8 cellular contexts compared by ENCODE assay signal in the genomic region with DNA sequence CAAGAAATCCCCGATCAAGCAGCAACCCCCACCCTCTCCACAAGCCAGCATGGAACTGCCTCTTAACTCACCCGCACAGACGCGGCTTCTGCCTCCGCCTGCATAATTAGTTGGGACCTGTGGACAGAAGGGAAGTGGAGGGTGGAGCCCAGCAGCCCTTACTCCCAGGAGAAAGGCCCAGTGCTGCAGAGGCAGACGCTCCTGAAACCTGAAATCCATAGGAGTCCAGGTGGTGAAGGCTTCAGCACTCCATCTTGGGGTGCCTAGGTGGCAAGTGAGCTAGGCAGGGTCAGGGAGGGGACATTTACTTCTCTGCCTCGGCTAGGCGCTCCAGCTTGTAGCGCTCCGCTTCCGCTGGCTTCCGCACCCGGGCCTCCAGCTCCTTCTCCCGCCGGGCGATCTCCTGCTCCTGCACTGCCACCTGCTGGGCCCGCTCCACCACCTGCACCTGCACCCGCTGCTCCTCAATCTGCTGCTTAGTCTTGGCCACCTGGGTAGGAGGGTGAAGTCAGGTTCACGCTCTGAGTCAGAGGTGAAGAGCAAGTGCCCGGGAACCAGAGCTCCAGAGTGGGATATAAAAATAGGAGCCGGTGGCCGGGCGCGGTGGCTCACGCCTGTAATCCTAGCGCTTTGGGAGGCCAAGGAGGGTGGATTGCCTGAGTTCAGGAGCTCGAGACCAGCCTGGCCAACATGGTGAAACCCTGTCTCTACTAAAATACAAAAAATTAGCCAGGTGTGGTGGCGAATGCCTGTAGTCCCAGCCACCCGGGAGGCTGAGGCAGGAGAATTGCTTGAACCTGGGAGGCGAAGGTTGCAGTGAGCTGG. TPM values are rescaled to one million over a fixed set of nuclear protein-coding genes. Genes with fewer than 3 reads are reported as not detected.
DNase-seq lines count a peak whose midpoint lies in the region; ATAC-seq, FAIRE-seq and TF ChIP-seq lines count a peak whose summit lies in the region.

No MANE protein-coding gene starts in this region.

- WGBS in GM12878 (ENCODE audit: insufficient coverage, insufficient replicate concordance, low lambda C conversion rate, missing lambda C conversion rate), result 18% methylated on average over 30 of the region's 30 CpGs

- SMC1A ChIA-PET in GM12878 (lab: Charles Lee; ENCODE audit: uncharacterized antibody, unreplicated experiment), result interaction anchor here (0.6 to 17.7 kb wide), 35 partner anchors 10 to 357 kb away, joined by 3 to 265 read pairs (median 4); partner anchors contain the start of genes DHX16, FLOT1, MDC1 and MRPS18B

- TF ChIP-seq POLR2A in GM12878 (IDR thresholded peaks at IDR 0.05; ENCODE audit: low read depth, low read length), result peak; percentile 42; the same call in 1 of the 2 replicates

- H3K4me3 ChIP-seq in AG04449 (ENCODE audit: low read depth, low read length) (no peak overlapping the region), GM12878 (no peak overlapping the region)

- in situ Hi-C loops in GM12878 (cut with MboI), result loop anchor here (5.0 kb wide), 1 partner anchor 249 kb away; no protein-coding TSS in a partner anchor

- no peak for TF ChIP-seq EP300 in GM12878 (IDR thresholded peaks at IDR 0.05; ENCODE audit: borderline replicate concordance in 1 of 2, control insufficient read depth in 1 of 2, low read depth in 2 of 2, low read length in 2 of 2)

- peaks cover 12% of the 10 kb centered on the region in 2 experiments; a peak in 3 of 4 replicates for H3K36me3 ChIP-seq in GM12878 (ENCODE audit: control insufficient read depth in 2 of 2, insufficient read depth in 2 of 2, low read length in 1 of 2)

- peaks cover 1% of the 10 kb centered on the region; the same call in 1 of the 2 replicates for H4K20me1 ChIP-seq in GM12878 (ENCODE audit: control insufficient read depth, insufficient read depth)

- no peaks in the 10 kb centered on the region for H3K27me3 ChIP-seq in GM12878 (replicated peaks in 1 of 2; ENCODE audit: control insufficient read depth in 2 of 2, insufficient read depth in 2 of 2, low read length in 1 of 2)

- peak; percentile 76 for FAIRE-seq in GM12878 (lab: Jason Lieb, UNC)

- BruUV-seq in GM12878 (replicated peaks; lab: Mats Ljungman, UMichigan), result no TSS peak

- peak overlapping the region; percentile 52 for H2AFZ ChIP-seq in GM12878 (ENCODE audit: control insufficient read depth, low read depth, low read length)

- DNase-seq in AG04449 (ENCODE audit: low read depth, low spot score), result no peak
- peak; percentile 83 for DNase-seq in NCI-H1105 (lab: John Stamatoyannopoulos, UW)
- DNase-seq in T-helper 2 cell, result peak; percentile 67 to 91 (median 78)
- no peak for DNase-seq in GM12878 (ENCODE audit: low read depth, low spot score)
- peak; percentile 95 for DNase-seq in islet precursor cell
- peak; percentile 91 for DNase-seq in stimulated activated CD4-positive, alpha-beta T cell treated with anti-CD3 and anti-CD28 coated beads, Interleukin-1b, Interleukin-23, amount 100 ng/mL, for 48 hours

- TF ChIP-seq CTCF in AG04449 (IDR thresholded peaks at IDR 0.05; ENCODE audit: insufficient read depth, low read length, missing control alignments), result peak; percentile 64
- TF ChIP-seq CTCF in GM12878 (IDR thresholded peaks at IDR 0.05 in 2 of 3, conservative IDR thresholded peaks at IDR 0.05 in 1 of 3; ENCODE audit: control insufficient read depth in 2 of 3, extremely low read depth in 1 of 3, insufficient read depth in 1 of 3, low read depth in 3 of 3, low read length in 3 of 3), result peak; percentile 83 to 96 (median 90)

- intact Hi-C loops in GM12878 (cut with micrococcal nuclease; ENCODE audit: unreplicated experiment), result loop anchor here (2.0 kb wide), 2 partner anchors 52 to 248 kb away; no protein-coding TSS in a partner anchor

- no peaks in the 10 kb centered on the region for H3K9me3 ChIP-seq in GM12878 (replicated peaks; ENCODE audit: control insufficient read depth, insufficient read depth, low read length)

- peak; percentile 83 for TF ChIP-seq RAD21 in GM12878 (IDR thresholded peaks at IDR 0.05; ENCODE audit: insufficient read depth, low read depth, low read length)

- H3K27ac ChIP-seq in GM12878 (ENCODE audit: control insufficient read depth, insufficient read depth), result peak overlapping the region; percentile 32; the same call in 1 of the 2 replicates

- H3K9ac ChIP-seq in GM12878 (ENCODE audit: control insufficient read depth, insufficient read depth, low read length), result no peak overlapping the region

- peak overlapping the region; percentile 74 for H3K4me2 ChIP-seq in GM12878 (ENCODE audit: control insufficient read depth, insufficient read depth)

- H3K4me1 ChIP-seq in GM12878 (ENCODE audit: control insufficient read depth, insufficient read depth, low read length), result peaks cover 13% of the 10 kb centered on the region

- CTCF ChIA-PET in AG04449 (lab: Yijun Ruan, JAX) (interaction anchor here (0.6 to 18.8 kb wide), 16 partner anchors 9 to 357 kb away, joined by 3 to 504 read pairs (median 4); partner anchors contain the start of genes DHX16, FLOT1 and TUBB), GM12878 (lab: Yijun Ruan, JAX) (interaction anchor here (0.7 to 22.7 kb wide), 62 partner anchors 9 to 517 kb away, joined by 3 to 487 read pairs (median 6); partner anchors contain the start of genes ATAT1, DHX16, FLOT1 and GTF2H4)

- RAD21 ChIA-PET in GM12878 (lab: Charles Lee; ENCODE audit: unreplicated experiment), result interaction anchor here (0.5 to 12.8 kb wide), 29 partner anchors 9 to 543 kb away, joined by 3 to 232 read pairs (median 5); partner anchors contain the start of genes DHX16, FLOT1, IER3 and MDC1

- H3K79me2 ChIP-seq in GM12878 (ENCODE audit: control insufficient read depth, insufficient read depth, low read length), result peaks cover 2% of the 10 kb centered on the region

- POLR2A ChIA-PET in AG04449 (lab: Yijun Ruan, JAX), result interaction anchor here (1.0 to 1.8 kb wide), 4 partner anchors 8 to 43 kb away, joined by 3 to 7 read pairs (median 4); no protein-coding TSS in a partner anchor
- POLR2A ChIA-PET in GM12878 (lab: Charles Lee), result interaction anchor here (0.6 to 4.4 kb wide), 15 partner anchors 9 to 152 kb away, joined by 3 to 36 read pairs (median 4); partner anchors contain the start of genes MDC1 and NRM

- ATAC-seq in GM19438 (IDR thresholded peaks at IDR 0.05; ENCODE audit: low read depth, unreplicated experiment), result peak; percentile 76
- peak; percentile 87 for ATAC-seq in GM12878
- no peak for ATAC-seq in GM18867 (IDR thresholded peaks at IDR 0.05; ENCODE audit: unreplicated experiment)

RNA-seq across cellular contexts. Expression of gene TUBB, which starts 10.7 kb away (rescaled TPM):
- total RNA-seq in GM12878 (2013; cell fraction: nucleolus; rRNA removed), result 180 and 186 TPM in 2 replicates
- total RNA-seq in GM12878 (2014; rRNA removed) (1,600 and 1,662 TPM in 2 replicates), GM12878 (2014; rRNA removed; fragmentation: Illumina TruSeq; extraction: Trizol) (1,225 and 1,242 TPM in 2 replicates), GM12878 (2021) (1,685 and 1,700 TPM in 2 replicates)
- polyA plus RNA-seq in GM12878 (2011; ENCODE audit: low read depth), result 770 TPM
- polyA plus RNA-seq in GM12878 (2011; rRNA removed) (1,703 and 2,596 TPM in 2 replicates), GM12878 (2014; fragmentation: Illumina TruSeq; extraction: Trizol) (2,402 and 3,052 TPM in 2 replicates), GM12878 (2014; fragmentation: Nextera tagmentation; extraction: Ambion mirVana) (1,000 to 10,000 TPM; 1,039 to 1,376 TPM), GM12878 (2014; rRNA removed) (2,367 and 2,490 TPM in 2 replicates), GM12878 (2016; fragmentation: Nextera tagmentation; extraction: Ambion mirVana) (1,000 to 10,000 TPM; 1,510 to 1,651 TPM)
- polyA plus RNA-seq in GM12878 (2011; cell fraction: cytosol; rRNA removed), result 2,686 and 3,225 TPM in 2 replicates
- polyA plus RNA-seq in GM12878 (2011; cell fraction: nucleus; rRNA removed), result 1,113 and 1,357 TPM in 2 replicates
- polyA plus RNA-seq in GM12878 (2012), result 828 and 941 TPM in 2 replicates
- 2,195 and 2,964 TPM in 2 replicates for polyA minus RNA-seq in GM12878 (2011; rRNA and poly(A)+ RNA removed)
- 626 and 717 TPM in 2 replicates for polyA minus RNA-seq in GM12878 (2011; cell fraction: cytosol; rRNA and poly(A)+ RNA removed)
- polyA minus RNA-seq in GM12878 (2011; cell fraction: nucleus; rRNA and poly(A)+ RNA removed), result 193 and 357 TPM in 2 replicates

RNA-seq across cellular contexts. Expression of gene FLOT1, which starts 11.7 kb away (rescaled TPM):
- 83.3 and 102 TPM in 2 replicates for total RNA-seq in GM12878 (2013; cell fraction: nucleolus; rRNA removed)
- total RNA-seq in GM12878 (2014; rRNA removed) (98.4 and 102 TPM in 2 replicates), GM12878 (2014; rRNA removed; fragmentation: Illumina TruSeq; extraction: Trizol) (71.2 and 73.6 TPM in 2 replicates), GM12878 (2021) (111 and 115 TPM in 2 replicates)
- polyA plus RNA-seq in GM12878 (2011; ENCODE audit: low read depth), result 57.9 TPM
- polyA plus RNA-seq in GM12878 (2011; rRNA removed) (113 and 153 TPM in 2 replicates), GM12878 (2014; fragmentation: Illumina TruSeq; extraction: Trizol) (102 and 112 TPM in 2 replicates), GM12878 (2014; fragmentation: Nextera tagmentation; extraction: Ambion mirVana) (10 to 100 TPM; 12.3 to 16.8 TPM), GM12878 (2014; rRNA removed) (140 and 153 TPM in 2 replicates), GM12878 (2016; fragmentation: Nextera tagmentation; extraction: Ambion mirVana) (100 to 1,000 TPM; 114 to 119 TPM)
- 161 and 169 TPM in 2 replicates for polyA plus RNA-seq in GM12878 (2011; cell fraction: cytosol; rRNA removed)
- polyA plus RNA-seq in GM12878 (2011; cell fraction: nucleus; rRNA removed), result 189 and 204 TPM in 2 replicates
- 103 and 110 TPM in 2 replicates for polyA plus RNA-seq in GM12878 (2012)
- polyA minus RNA-seq in GM12878 (2011; rRNA and poly(A)+ RNA removed), result 106 and 129 TPM in 2 replicates
- 45.0 and 45.6 TPM in 2 replicates for polyA minus RNA-seq in GM12878 (2011; cell fraction: cytosol; rRNA and poly(A)+ RNA removed)
- 64.8 and 96.5 TPM in 2 replicates for polyA minus RNA-seq in GM12878 (2011; cell fraction: nucleus; rRNA and poly(A)+ RNA removed)

RNA-seq across cellular contexts. Expression of gene IER3, which starts 13.5 kb away (rescaled TPM):
- total RNA-seq in GM12878 (2013; cell fraction: nucleolus; rRNA removed), result 22.9 and 23.9 TPM in 2 replicates
- total RNA-seq in GM12878 (2014; rRNA removed) (67.2 and 71.6 TPM in 2 replicates), GM12878 (2014; rRNA removed; fragmentation: Illumina TruSeq; extraction: Trizol) (42.0 and 43.2 TPM in 2 replicates), GM12878 (2021) (65.8 and 80.7 TPM in 2 replicates)
- 10.6 TPM for polyA plus RNA-seq in GM12878 (2011; ENCODE audit: low read depth)
- polyA plus RNA-seq in GM12878 (2011; rRNA removed) (100 and 104 TPM in 2 replicates), GM12878 (2014; fragmentation: Illumina TruSeq; extraction: Trizol) (8.3 and 22.5 TPM in 2 replicates), GM12878 (2014; fragmentation: Nextera tagmentation; extraction: Ambion mirVana) (1 to 10 TPM; 1.9 to 7.3 TPM), GM12878 (2014; rRNA removed) (63.8 and 71.6 TPM in 2 replicates), GM12878 (2016; fragmentation: Nextera tagmentation; extraction: Ambion mirVana) (10 to 100 TPM; 16.1 to 19.5 TPM)
- 96.0 and 101 TPM in 2 replicates for polyA plus RNA-seq in GM12878 (2011; cell fraction: cytosol; rRNA removed)
- polyA plus RNA-seq in GM12878 (2011; cell fraction: nucleus; rRNA removed), result 183 and 184 TPM in 2 replicates
- 21.4 and 31.8 TPM in 2 replicates for polyA plus RNA-seq in GM12878 (2012)
- 63.6 and 100 TPM in 2 replicates for polyA minus RNA-seq in GM12878 (2011; rRNA and poly(A)+ RNA removed)
- polyA minus RNA-seq in GM12878 (2011; cell fraction: cytosol; rRNA and poly(A)+ RNA removed), result 102 and 106 TPM in 2 replicates
- 70.4 and 103 TPM in 2 replicates for polyA minus RNA-seq in GM12878 (2011; cell fraction: nucleus; rRNA and poly(A)+ RNA removed)

RNA-seq across cellular contexts. Expression of gene MDC1, which starts 13.7 kb away (rescaled TPM):
- total RNA-seq in GM12878 (2013; cell fraction: nucleolus; rRNA removed), result 15.3 and 21.3 TPM in 2 replicates
- 11.9 and 12.9 TPM in 2 replicates for total RNA-seq in GM12878 (2014; rRNA removed)
- 12.4 and 12.5 TPM in 2 replicates for total RNA-seq in GM12878 (2014; rRNA removed; fragmentation: Illumina TruSeq; extraction: Trizol)
- total RNA-seq in GM12878 (2021), result 62.5 and 66.9 TPM in 2 replicates
- polyA plus RNA-seq in GM12878 (2011; ENCODE audit: low read depth), result 30.8 TPM
- 6.8 and 14.8 TPM in 2 replicates for polyA plus RNA-seq in GM12878 (2011; rRNA removed)
- 18.4 and 23.7 TPM in 2 replicates for polyA plus RNA-seq in GM12878 (2011; cell fraction: cytosol; rRNA removed)
- 68.0 and 73.9 TPM in 2 replicates for polyA plus RNA-seq in GM12878 (2011; cell fraction: nucleus; rRNA removed)
- 36.6 and 43.4 TPM in 2 replicates for polyA plus RNA-seq in GM12878 (2012)
- polyA plus RNA-seq in GM12878 (2014; fragmentation: Illumina TruSeq; extraction: Trizol), result 52.7 and 53.6 TPM in 2 replicates
- polyA plus RNA-seq in GM12878 (2014; fragmentation: Nextera tagmentation; extraction: Ambion mirVana), result 1 to 10 TPM; 5.1 to 6.5 TPM
- 30.1 and 33.3 TPM in 2 replicates for polyA plus RNA-seq in GM12878 (2014; rRNA removed)
- 10 to 100 TPM; 31.1 to 36.2 TPM for polyA plus RNA-seq in GM12878 (2016; fragmentation: Nextera tagmentation; extraction: Ambion mirVana)
- polyA minus RNA-seq in GM12878 (2011; rRNA and poly(A)+ RNA removed), result 17.6 and 22.5 TPM in 2 replicates
- 8.5 and 20.0 TPM in 2 replicates for polyA minus RNA-seq in GM12878 (2011; cell fraction: cytosol; rRNA and poly(A)+ RNA removed)
- polyA minus RNA-seq in GM12878 (2011; cell fraction: nucleus; rRNA and poly(A)+ RNA removed), result 7.4 and 14.4 TPM in 2 replicates

RNA-seq across cellular contexts. Expression of gene NRM, which starts 40.0 kb away (rescaled TPM):
- total RNA-seq in GM12878 (2013; cell fraction: nucleolus; rRNA removed), result 8.0 and 11.2 TPM in 2 replicates
- 14.8 and 17.7 TPM in 2 replicates for total RNA-seq in GM12878 (2014; rRNA removed)
- 14.7 and 15.4 TPM in 2 replicates for total RNA-seq in GM12878 (2014; rRNA removed; fragmentation: Illumina TruSeq; extraction: Trizol)
- total RNA-seq in GM12878 (2021), result 39.0 and 39.3 TPM in 2 replicates
- 23.2 TPM for polyA plus RNA-seq in GM12878 (2011; ENCODE audit: low read depth)
- polyA plus RNA-seq in GM12878 (2011; rRNA removed), result 7.6 and 18.7 TPM in 2 replicates
- 34.1 and 36.4 TPM in 2 replicates for polyA plus RNA-seq in GM12878 (2011; cell fraction: cytosol; rRNA removed)
- polyA plus RNA-seq in GM12878 (2011; cell fraction: nucleus; rRNA removed), result 33.6 and 35.9 TPM in 2 replicates
- polyA plus RNA-seq in GM12878 (2012), result 27.9 and 34.0 TPM in 2 replicates
- 35.8 and 46.7 TPM in 2 replicates for polyA plus RNA-seq in GM12878 (2014; fragmentation: Illumina TruSeq; extraction: Trizol)
- polyA plus RNA-seq in GM12878 (2014; fragmentation: Nextera tagmentation; extraction: Ambion mirVana), result 10 to 100 TPM; 19.1 to 23.7 TPM
- polyA plus RNA-seq in GM12878 (2014; rRNA removed), result 34.3 and 35.7 TPM in 2 replicates
- 10 to 100 TPM; 36.6 to 37.5 TPM for polyA plus RNA-seq in GM12878 (2016; fragmentation: Nextera tagmentation; extraction: Ambion mirVana)
- polyA minus RNA-seq in GM12878 (2011; rRNA and poly(A)+ RNA removed), result 23.8 and 25.7 TPM in 2 replicates
- polyA minus RNA-seq in GM12878 (2011; cell fraction: cytosol; rRNA and poly(A)+ RNA removed), result 16.0 and 18.4 TPM in 2 replicates
- 16.1 and 27.7 TPM in 2 replicates for polyA minus RNA-seq in GM12878 (2011; cell fraction: nucleus; rRNA and poly(A)+ RNA removed)

Comparison
In these comparisons a context has a peak if more than half of its experiments do, and no peak if none do; other contexts are left out.
1. DNase-seq: peak in NCI-H1105 (single experiment), T-helper 2 cell (5 of 5), islet precursor cell (single experiment) and stimulated activated CD4-positive, alpha-beta T cell treated with anti-CD3 and anti-CD28 coated beads, Interleukin-1b, Interleukin-23, amount 100 ng/mL, for 48 hours (single experiment); none in AG04449 (single experiment) and GM12878 (single experiment).